12 cellular contexts compared by ENCODE assay signal in genomic region chr10:126049741-126050140, GRCh38.
DNase-seq lines count a peak whose midpoint lies in the region; ATAC-seq, FAIRE-seq and TF ChIP-seq lines count a peak whose summit lies in the region.
"Had no signal": no experiment of that assay in that cellular context is flagged by ENCODE, and none has a peak within 500 bp of the region (broad histone marks: within the 10 kb centered on the region; RNA-seq: fewer than 3 reads in every experiment).

No MANE protein-coding gene starts in this region.

- no peak for TF ChIP-seq POLR2A in gastroesophageal sphincter (IDR thresholded peaks at IDR 0.05)

- TF ChIP-seq CTCF in gastroesophageal sphincter (IDR thresholded peaks at IDR 0.05) (no peak), kidney (IDR thresholded peaks at IDR 0.05; ENCODE audit: borderline replicate concordance, extremely low read depth, insufficient read depth) (no peak)

- H3K9me3 ChIP-seq in adipocyte (ENCODE audit: control insufficient read depth, low read length) = no peaks in the 10 kb centered on the region
- no peaks in the 10 kb centered on the region for H3K9me3 ChIP-seq in gastroesophageal sphincter
- H3K9me3 ChIP-seq in Karpas-422 (ENCODE audit: low read length) = no peaks in the 10 kb centered on the region
- no peaks in the 10 kb centered on the region for H3K9me3 ChIP-seq in kidney (ENCODE audit: control insufficient read depth in 1 of 2, low read length in 2 of 2)

- ATAC-seq in gastroesophageal sphincter (peak; percentile 22), GM21529 (IDR thresholded peaks at IDR 0.05; ENCODE audit: unreplicated experiment) (no peak)

- 33 to 67% methylated on average over 1 of the region's 6 CpGs for WGBS in gastroesophageal sphincter (ENCODE audit: low coverage in 1 of 2), 2 donors

- no peak for FAIRE-seq in kidney (lab: Jason Lieb, UNC)

- DNase-seq in GDM1 (lab: John Stamatoyannopoulos, UW) (peak; percentile 84), adipocyte (ENCODE audit: low read depth) (peak; percentile 71), occipital lobe (lab: John Stamatoyannopoulos, UW) (peak; percentile 30), Karpas-422 (no peak), DMS79 (lab: John Stamatoyannopoulos, UW) (no peak), kidney (no peak)
- DNase-seq: activated CD8-positive, alpha-beta memory T cell treated with anti-CD3 and anti-CD28 coated beads, Interleukin-2, amount 50 U/mL, for 48 hours; CD8-positive, alpha-beta memory T cell; NCI-H69; T-helper 1 cell had no signal

- H3K9ac ChIP-seq in adipocyte (ENCODE audit: low read length) (no peak overlapping the region), Karpas-422 (ENCODE audit: low read length) (no peak overlapping the region), kidney (ENCODE audit: low read length in 2 of 2) (no peak overlapping the region)

- peaks cover 25% of the 10 kb centered on the region for H3K36me3 ChIP-seq in adipocyte (ENCODE audit: control insufficient read depth, insufficient read depth, low read length, severe bottlenecking)
- no peaks in the 10 kb centered on the region for H3K36me3 ChIP-seq in gastroesophageal sphincter
- H3K36me3 ChIP-seq in Karpas-422 (ENCODE audit: insufficient read depth, low read length) = no peaks in the 10 kb centered on the region
- H3K36me3 ChIP-seq in kidney (ENCODE audit: control insufficient read depth in 1 of 2, insufficient read depth in 2 of 2, low read length in 2 of 2) = no peaks in the 10 kb centered on the region

- H3K27me3 ChIP-seq in adipocyte (replicated peaks; ENCODE audit: control insufficient read depth, insufficient read depth, low read length) (no peaks in the 10 kb centered on the region), gastroesophageal sphincter (peaks cover 3% of the 10 kb centered on the region), Karpas-422 (ENCODE audit: low read length) (no peaks in the 10 kb centered on the region)

- no peaks in the 10 kb centered on the region for H4K20me1 ChIP-seq in Karpas-422 (ENCODE audit: insufficient read depth, low read depth, low read length)

- H3K4me3 ChIP-seq in adipocyte (ENCODE audit: low read length) (no peak overlapping the region), gastroesophageal sphincter (no peak overlapping the region), Karpas-422 (ENCODE audit: low read length) (no peak overlapping the region), kidney (ENCODE audit: low read length in 2 of 2) (no peak overlapping the region)

- H3K79me2 ChIP-seq in Karpas-422 (ENCODE audit: low read length) = no peaks in the 10 kb centered on the region

- no peak overlapping the region for H3K4me2 ChIP-seq in Karpas-422 (ENCODE audit: low read depth, low read length, poor library complexity, severe bottlenecking)

- H3K4me1 ChIP-seq in adipocyte (ENCODE audit: control insufficient read depth, insufficient read depth, low read length) (peaks cover 17% of the 10 kb centered on the region), gastroesophageal sphincter (peaks cover 0 to 6% (median 0%) of the 10 kb centered on the region in 3 donors), Karpas-422 (ENCODE audit: low read length) (no peaks in the 10 kb centered on the region), kidney (ENCODE audit: control insufficient read depth in 1 of 2, insufficient read depth in 1 of 2, low read depth in 1 of 2, low read length in 2 of 2) (peaks cover 7 to 8% of the 10 kb centered on the region in 2 donors)

- H3K9me2 ChIP-seq in Karpas-422 (replicated peaks; ENCODE audit: insufficient read depth, low read length) = no peaks in the 10 kb centered on the region

- H3K27ac ChIP-seq in gastroesophageal sphincter (no peak overlapping the region), Karpas-422 (ENCODE audit: low read length) (no peak overlapping the region), kidney (ENCODE audit: low read depth in 2 of 2, low read length in 2 of 2) (no peak overlapping the region)

- intact Hi-C loops in kidney (cut with DNase I) = no loop called here

- no peak for TF ChIP-seq EP300 in gastroesophageal sphincter (IDR thresholded peaks at IDR 0.05)

- no peak overlapping the region for H2AFZ ChIP-seq in Karpas-422 (ENCODE audit: low read length)

Comparison
In these comparisons a context has a peak if more than half of its experiments do, and no peak if none do; other contexts are left out.
1. DNase-seq: peak in GDM1 (single experiment), adipocyte (single experiment) and occipital lobe (single experiment); none in Karpas-422 (single experiment), DMS79 (single experiment) and kidney (single experiment).